Comparison of ENCODE assay signal across 8 cellular contexts in the genomic region with DNA sequence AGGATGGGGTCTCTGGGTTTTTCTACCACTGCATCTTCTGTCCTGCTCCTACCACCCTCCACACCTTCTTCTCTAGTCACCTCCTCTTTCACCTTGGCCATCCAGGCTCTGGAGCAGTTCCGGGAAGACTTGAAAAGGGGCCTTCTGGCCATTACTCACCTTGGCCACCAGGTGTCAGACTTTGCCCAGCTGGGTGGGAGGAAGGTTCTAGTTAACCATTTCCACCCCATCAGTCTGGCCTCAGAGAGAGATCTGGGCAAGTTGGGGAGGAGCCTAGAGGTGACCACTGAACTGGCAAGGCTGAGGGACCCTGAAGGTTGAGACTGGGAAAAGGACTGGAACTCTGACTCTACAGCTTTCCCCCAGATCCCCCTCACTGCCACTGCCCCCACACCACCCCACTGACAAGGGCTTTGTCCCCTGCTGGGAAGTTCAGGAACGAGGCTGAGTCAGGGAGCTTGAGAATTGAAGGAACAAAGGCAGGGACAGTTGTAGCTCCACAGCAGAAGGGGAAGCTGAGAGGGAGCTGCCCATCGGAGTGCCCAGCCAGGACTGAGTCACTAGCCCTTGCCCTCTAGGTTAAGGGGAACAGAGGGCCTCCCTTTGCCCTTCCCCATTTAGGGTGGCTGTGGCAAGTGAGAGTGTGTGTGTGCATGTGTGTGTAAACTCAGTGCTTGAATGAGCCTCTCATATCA. TPM values are rescaled to one million over a fixed set of nuclear protein-coding genes. Genes with fewer than 3 reads are reported as not detected.
DNase-seq lines count a peak whose midpoint lies in the region; ATAC-seq and TF ChIP-seq lines count a peak whose summit lies in the region.

No MANE protein-coding gene starts in this region.

- DNase-seq in A172 (ENCODE audit: low spot score): peak; percentile 77
- peak; percentile 23 for DNase-seq in NCI-H2171 (lab: John Stamatoyannopoulos, UW)
- DNase-seq in WERI-Rb-1: peak; percentile 78
- DNase-seq in central memory CD4-positive, alpha-beta T cell: peak; percentile 66
- DNase-seq in kidney tubule cell (ENCODE audit: low spot score): peak; percentile 90
- DNase-seq in stimulated activated CD4-positive, alpha-beta T cell treated with anti-CD3 and anti-CD28 coated beads, Interleukin-2, amount 100 ng/mL, for 4 hours (ENCODE audit: low read depth): peak; percentile 50

- H3K4me3 ChIP-seq in WERI-Rb-1 (ENCODE audit: low read depth, low read length): no peak overlapping the region

- no peaks in the 10 kb centered on the region for H3K9me3 ChIP-seq in WERI-Rb-1 (ENCODE audit: severe bottlenecking)

- H3K27ac ChIP-seq in WERI-Rb-1: peak overlapping the region; percentile 85

- ATAC-seq in GM18868 (IDR thresholded peaks at IDR 0.05; ENCODE audit: unreplicated experiment): no peak

- no peaks in the 10 kb centered on the region for H3K36me3 ChIP-seq in WERI-Rb-1

- peak; percentile 96 for TF ChIP-seq CTCF in GM12873 (IDR thresholded peaks at IDR 0.05; ENCODE audit: insufficient read depth, low read depth, low read length, missing control alignments)
- peak; percentile 86 for TF ChIP-seq CTCF in WERI-Rb-1 (IDR thresholded peaks at IDR 0.05; ENCODE audit: low read depth, low read length)

- H3K27me3 ChIP-seq in WERI-Rb-1 (ENCODE audit: insufficient read depth, low read depth, severe bottlenecking): no peaks in the 10 kb centered on the region

RNA-seq across cellular contexts. Expression of a gene that starts 3.7 kb away (rescaled TPM):
- 75.8 and 96.0 TPM in 2 replicates for total RNA-seq in A172 (2014; rRNA removed; shearing (Covaris generic))

RNA-seq across cellular contexts. Expression of a gene that starts 16.4 kb away (rescaled TPM):
- 7.5 and 8.1 TPM in 2 replicates for total RNA-seq in A172 (2014; rRNA removed; shearing (Covaris generic))

RNA-seq across cellular contexts. Expression of a gene that starts 34.8 kb away (rescaled TPM):
- 6.2 and 15.0 TPM in 2 replicates for total RNA-seq in A172 (2014; rRNA removed; shearing (Covaris generic))

RNA-seq across cellular contexts. Expression of a gene that starts 44.6 kb away (rescaled TPM):
- 192 and 217 TPM in 2 replicates for total RNA-seq in A172 (2014; rRNA removed; shearing (Covaris generic))

RNA-seq across cellular contexts. Expression of a gene that starts 46.9 kb away (rescaled TPM):
- not detected in 2 replicates for total RNA-seq in A172 (2014; rRNA removed; shearing (Covaris generic))

Comparison
In these comparisons a context has a peak if more than half of its experiments do, and no peak if none do; other contexts are left out.
1. DNase-seq: peak in every context shown above with its lines; median percentile 90 in kidney tubule cell; 78 in WERI-Rb-1; 77 in A172; 66 in central memory CD4-positive, alpha-beta T cell; 50 in stimulated activated CD4-positive, alpha-beta T cell treated with anti-CD3 and anti-CD28 coated beads, Interleukin-2, amount 100 ng/mL, for 4 hours; 23 in NCI-H2171.